In the genomic region with DNA sequence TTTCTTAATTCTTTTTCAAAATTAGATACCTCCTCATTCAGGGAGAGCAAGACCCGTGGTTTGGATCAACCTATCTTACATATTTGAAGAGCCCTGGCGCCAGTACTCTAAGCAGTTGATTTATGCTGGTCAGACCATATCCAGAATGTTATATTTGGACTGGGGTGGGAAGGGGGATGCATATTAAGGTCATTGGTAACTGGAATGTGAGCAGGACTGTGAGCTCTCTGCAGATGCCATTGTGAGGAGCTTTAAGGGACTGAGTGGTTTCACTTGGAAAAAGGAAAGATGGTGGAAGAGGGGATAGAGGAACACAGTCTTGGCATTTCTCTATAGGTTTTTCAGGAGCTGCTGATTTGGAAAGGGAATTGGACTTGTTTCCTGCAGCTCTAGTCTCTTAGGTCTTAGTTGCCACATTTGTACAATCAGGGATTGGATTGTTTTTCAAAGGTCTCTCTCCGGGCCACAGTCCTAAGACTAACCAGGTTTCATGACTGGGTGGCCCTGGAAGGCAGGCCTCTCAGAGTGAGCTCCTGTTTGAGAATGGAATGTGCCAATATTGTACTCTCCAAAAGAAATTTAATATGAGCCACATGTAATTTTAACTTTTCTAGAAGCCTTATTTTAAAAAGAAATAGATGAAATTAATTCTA, we compare ENCODE assay signal across 1 cellular context.
TF ChIP-seq lines count a peak whose summit lies in the region.

No MANE protein-coding gene starts in this region.

TF ChIP-seq in SK-N-SH, 30 proteins besides CTCF, POLR2A, EP300 and RAD21 (continued from another document):
- TF ChIP-seq, protein P1, sequence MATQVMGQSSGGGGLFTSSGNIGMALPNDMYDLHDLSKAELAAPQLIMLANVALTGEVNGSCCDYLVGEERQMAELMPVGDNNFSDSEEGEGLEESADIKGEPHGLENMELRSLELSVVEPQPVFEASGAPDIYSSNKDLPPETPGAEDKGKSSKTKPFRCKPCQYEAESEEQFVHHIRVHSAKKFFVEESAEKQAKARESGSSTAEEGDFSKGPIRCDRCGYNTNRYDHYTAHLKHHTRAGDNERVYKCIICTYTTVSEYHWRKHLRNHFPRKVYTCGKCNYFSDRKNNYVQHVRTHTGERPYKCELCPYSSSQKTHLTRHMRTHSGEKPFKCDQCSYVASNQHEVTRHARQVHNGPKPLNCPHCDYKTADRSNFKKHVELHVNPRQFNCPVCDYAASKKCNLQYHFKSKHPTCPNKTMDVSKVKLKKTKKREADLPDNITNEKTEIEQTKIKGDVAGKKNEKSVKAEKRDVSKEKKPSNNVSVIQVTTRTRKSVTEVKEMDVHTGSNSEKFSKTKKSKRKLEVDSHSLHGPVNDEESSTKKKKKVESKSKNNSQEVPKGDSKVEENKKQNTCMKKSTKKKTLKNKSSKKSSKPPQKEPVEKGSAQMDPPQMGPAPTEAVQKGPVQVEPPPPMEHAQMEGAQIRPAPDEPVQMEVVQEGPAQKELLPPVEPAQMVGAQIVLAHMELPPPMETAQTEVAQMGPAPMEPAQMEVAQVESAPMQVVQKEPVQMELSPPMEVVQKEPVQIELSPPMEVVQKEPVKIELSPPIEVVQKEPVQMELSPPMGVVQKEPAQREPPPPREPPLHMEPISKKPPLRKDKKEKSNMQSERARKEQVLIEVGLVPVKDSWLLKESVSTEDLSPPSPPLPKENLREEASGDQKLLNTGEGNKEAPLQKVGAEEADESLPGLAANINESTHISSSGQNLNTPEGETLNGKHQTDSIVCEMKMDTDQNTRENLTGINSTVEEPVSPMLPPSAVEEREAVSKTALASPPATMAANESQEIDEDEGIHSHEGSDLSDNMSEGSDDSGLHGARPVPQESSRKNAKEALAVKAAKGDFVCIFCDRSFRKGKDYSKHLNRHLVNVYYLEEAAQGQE (IDR thresholded peaks at IDR 0.05; ENCODE audit: low read depth, low read length), result 0 out of 2 replicates have a peak, but pooled peaks have one; percentile 27
- TF ChIP-seq YY1 (IDR thresholded peaks at IDR 0.05; ENCODE audit: low read depth) (0 out of 2 replicates have a peak, but pooled peaks have one; percentile 40), MEF2A (IDR thresholded peaks at IDR 0.05; ENCODE audit: borderline replicate concordance, low read depth) (peak; percentile 48), TEAD4 (IDR thresholded peaks at IDR 0.05; ENCODE audit: borderline replicate concordance, insufficient read depth) (no peak), CHD2 (IDR thresholded peaks at IDR 0.05; ENCODE audit: low read length, partially characterized antibody) (no peak)
- TF ChIP-seq, protein P2, sequence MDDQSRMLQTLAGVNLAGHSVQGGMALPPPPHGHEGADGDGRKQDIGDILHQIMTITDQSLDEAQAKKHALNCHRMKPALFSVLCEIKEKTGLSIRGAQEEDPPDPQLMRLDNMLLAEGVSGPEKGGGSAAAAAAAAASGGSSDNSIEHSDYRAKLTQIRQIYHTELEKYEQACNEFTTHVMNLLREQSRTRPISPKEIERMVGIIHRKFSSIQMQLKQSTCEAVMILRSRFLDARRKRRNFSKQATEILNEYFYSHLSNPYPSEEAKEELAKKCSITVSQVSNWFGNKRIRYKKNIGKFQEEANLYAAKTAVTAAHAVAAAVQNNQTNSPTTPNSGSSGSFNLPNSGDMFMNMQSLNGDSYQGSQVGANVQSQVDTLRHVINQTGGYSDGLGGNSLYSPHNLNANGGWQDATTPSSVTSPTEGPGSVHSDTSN (IDR thresholded peaks at IDR 0.05), result peak; percentile 82
